ENCODE assay signal across 1 cellular context in the genomic region with DNA sequence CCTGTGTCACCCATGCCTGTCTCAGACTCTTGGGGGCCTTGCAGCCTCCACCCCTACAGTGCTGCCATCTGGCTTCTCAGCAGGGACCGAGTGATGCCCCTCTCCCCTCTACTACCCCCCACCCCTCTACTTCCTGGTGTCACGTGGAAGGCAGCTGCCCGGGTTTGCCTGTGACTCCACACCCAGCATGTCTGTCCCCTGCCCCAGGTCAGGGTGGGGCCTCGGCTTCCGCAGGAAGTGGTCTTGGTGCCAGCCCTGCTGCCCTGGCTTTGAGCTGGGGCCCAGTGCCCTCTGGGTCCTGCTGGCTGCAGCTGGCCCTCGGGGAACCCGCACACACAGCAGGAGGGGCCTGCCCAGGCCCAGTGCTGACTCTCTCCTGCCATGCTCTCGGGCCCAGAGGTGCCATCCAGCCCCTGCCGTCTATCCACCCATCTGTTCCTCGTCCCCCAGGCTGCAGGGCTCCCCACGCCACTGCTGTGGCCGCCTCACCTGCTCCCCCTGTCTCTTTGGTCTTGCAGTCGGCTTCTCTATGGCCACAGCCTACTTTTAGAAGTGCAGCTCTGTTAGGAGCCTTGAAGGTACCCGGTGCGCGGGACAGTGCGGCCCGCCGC.
TF ChIP-seq lines count a peak whose summit lies in the region.

No MANE protein-coding gene starts in this region.

TF ChIP-seq in K562, 482 proteins besides CTCF, POLR2A, EP300 and RAD21:
- TF ChIP-seq PRPF4 (IDR thresholded peaks at IDR 0.05; ENCODE audit: insufficient read depth, low read depth, low read length, poor library complexity, severe bottlenecking) (no peak), ATF7 (IDR thresholded peaks at IDR 0.05) (no peak), ZNF274 (IDR thresholded peaks at IDR 0.05; ENCODE audit: borderline replicate concordance, low read depth, low read length) (no peak), RBM34 (IDR thresholded peaks at IDR 0.05; ENCODE audit: borderline replicate concordance, insufficient read depth, low read length) (no peak), ZNF232 (CRISPR knock-in tag; IDR thresholded peaks at IDR 0.05) (no peak), MCM5 (IDR thresholded peaks at IDR 0.05; ENCODE audit: low read depth) (no peak), TCF7 (IDR thresholded peaks at IDR 0.05; ENCODE audit: borderline replicate concordance) (no peak)
